Comparison of ENCODE assay signal across 11 cellular contexts in the genomic region with DNA sequence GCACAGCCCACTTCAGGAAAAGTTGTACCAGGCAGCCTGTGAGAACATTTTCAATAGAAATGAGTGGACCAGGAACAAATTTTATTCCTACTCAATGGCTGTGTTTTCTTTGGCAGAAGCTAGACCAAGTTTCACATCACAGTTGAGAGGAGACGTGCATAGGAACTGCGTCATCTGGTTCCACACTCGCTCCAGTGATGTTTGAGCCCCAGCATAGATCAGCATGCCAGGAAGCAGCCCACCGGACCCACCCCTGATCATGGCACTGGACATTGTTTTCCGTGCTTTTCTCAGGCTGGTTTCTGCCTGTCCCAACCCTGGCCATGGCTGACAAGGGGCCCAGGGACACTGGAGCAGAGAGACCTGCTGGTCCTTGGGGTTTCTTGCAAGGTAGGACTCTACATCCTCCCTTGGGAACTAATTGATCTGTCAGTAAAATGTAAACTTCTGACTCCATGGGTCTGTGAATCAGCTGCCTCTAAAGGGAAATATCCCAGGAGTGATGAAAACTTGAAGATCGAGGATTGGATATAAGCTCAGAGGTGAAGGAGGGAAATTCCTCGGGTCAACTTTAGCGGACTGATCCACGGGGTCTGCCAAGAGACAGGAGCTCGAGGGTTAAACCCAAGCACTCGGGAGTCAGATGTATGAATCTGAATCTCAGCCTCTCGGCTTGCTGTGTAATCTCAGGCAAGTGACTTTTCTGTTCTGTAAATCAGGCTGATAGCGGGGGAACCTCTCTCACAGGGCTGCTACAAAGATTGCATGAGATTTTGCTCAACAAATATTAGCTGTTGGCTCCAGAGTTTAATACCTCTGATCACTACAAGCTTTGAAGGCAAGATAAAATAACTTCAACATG. TPM values are rescaled to one million over a fixed set of nuclear protein-coding genes. Genes with fewer than 3 reads are reported as not detected.
DNase-seq lines count a peak whose midpoint lies in the region; ATAC-seq and TF ChIP-seq lines count a peak whose summit lies in the region.
"Had no signal": no experiment of that assay in that cellular context is flagged by ENCODE, and none has a peak within 500 bp of the region (broad histone marks: within the 10 kb centered on the region; RNA-seq: fewer than 3 reads in every experiment).

No MANE protein-coding gene starts in this region.

- H3K27me3 Mint-ChIP-seq in progenitor cell of endocrine pancreas: no peaks in the 10 kb centered on the region
- H3K27me3 Mint-ChIP-seq: activated naive CD8-positive, alpha-beta T cell treated with anti-CD3 and anti-CD28 coated beads for 36 hours had no signal

- ATAC-seq in HG03280 (IDR thresholded peaks at IDR 0.05; ENCODE audit: unreplicated experiment): no peak
- ATAC-seq in GM19467 (IDR thresholded peaks at IDR 0.05; ENCODE audit: unreplicated experiment): no peak

- DNase-seq in EL (peak; percentile 93), epithelial cell of prostate (ENCODE audit: low read depth, low spot score) (no peak), progenitor cell of endocrine pancreas (ENCODE audit: low spot score, unreplicated experiment) (no peak), SK-N-DZ (ENCODE audit: low spot score) (no peak), CD1c-positive myeloid dendritic cell (ENCODE audit: extremely low spot score) (no peak)
- DNase-seq: activated CD4-positive, CD25-positive, alpha-beta regulatory T cell; activated naive CD8-positive, alpha-beta T cell treated with anti-CD3 and anti-CD28 coated beads for 36 hours; DND-41 had no signal

- H3K27ac Mint-ChIP-seq in progenitor cell of endocrine pancreas: peak overlapping the region; percentile 56
- H3K27ac Mint-ChIP-seq: activated naive CD8-positive, alpha-beta T cell treated with anti-CD3 and anti-CD28 coated beads for 36 hours had no signal

- no peak for TF ChIP-seq CTCF in progenitor cell of endocrine pancreas (IDR thresholded peaks at IDR 0.05; ENCODE audit: unreplicated experiment)

- peak overlapping the region; percentile 4 for H3K27ac ChIP-seq in epithelial cell of prostate

- H3K9me3 Mint-ChIP-seq in progenitor cell of endocrine pancreas (ENCODE audit: low read depth): no peaks in the 10 kb centered on the region
- H3K9me3 Mint-ChIP-seq: activated naive CD8-positive, alpha-beta T cell treated with anti-CD3 and anti-CD28 coated beads for 36 hours had no signal

- H3K4me1 Mint-ChIP-seq in progenitor cell of endocrine pancreas (ENCODE audit: low read depth): peaks cover 16% of the 10 kb centered on the region

- H3K36me3 Mint-ChIP-seq in progenitor cell of endocrine pancreas (ENCODE audit: insufficient read depth): no peaks in the 10 kb centered on the region
- H3K36me3 Mint-ChIP-seq: activated naive CD8-positive, alpha-beta T cell treated with anti-CD3 and anti-CD28 coated beads for 36 hours had no signal

- no peak overlapping the region for H3K4me3 Mint-ChIP-seq in progenitor cell of endocrine pancreas (ENCODE audit: low read depth)
- H3K4me3 Mint-ChIP-seq: activated naive CD8-positive, alpha-beta T cell treated with anti-CD3 and anti-CD28 coated beads for 36 hours had no signal

TF ChIP-seq in PFSK-1, 5 proteins besides CTCF, POLR2A, EP300 and RAD21:
- TF ChIP-seq FOXP2 (optimal IDR thresholded peaks at IDR 0.05; ENCODE audit: borderline replicate concordance, extremely low read depth, extremely low read length, insufficient read depth) (no peak), SIN3A (IDR thresholded peaks at IDR 0.05; ENCODE audit: borderline replicate concordance, insufficient read depth, low read length) (0 out of 2 replicates have a peak, but pooled peaks have one; percentile 24)
- TF ChIP-seq, protein P1, sequence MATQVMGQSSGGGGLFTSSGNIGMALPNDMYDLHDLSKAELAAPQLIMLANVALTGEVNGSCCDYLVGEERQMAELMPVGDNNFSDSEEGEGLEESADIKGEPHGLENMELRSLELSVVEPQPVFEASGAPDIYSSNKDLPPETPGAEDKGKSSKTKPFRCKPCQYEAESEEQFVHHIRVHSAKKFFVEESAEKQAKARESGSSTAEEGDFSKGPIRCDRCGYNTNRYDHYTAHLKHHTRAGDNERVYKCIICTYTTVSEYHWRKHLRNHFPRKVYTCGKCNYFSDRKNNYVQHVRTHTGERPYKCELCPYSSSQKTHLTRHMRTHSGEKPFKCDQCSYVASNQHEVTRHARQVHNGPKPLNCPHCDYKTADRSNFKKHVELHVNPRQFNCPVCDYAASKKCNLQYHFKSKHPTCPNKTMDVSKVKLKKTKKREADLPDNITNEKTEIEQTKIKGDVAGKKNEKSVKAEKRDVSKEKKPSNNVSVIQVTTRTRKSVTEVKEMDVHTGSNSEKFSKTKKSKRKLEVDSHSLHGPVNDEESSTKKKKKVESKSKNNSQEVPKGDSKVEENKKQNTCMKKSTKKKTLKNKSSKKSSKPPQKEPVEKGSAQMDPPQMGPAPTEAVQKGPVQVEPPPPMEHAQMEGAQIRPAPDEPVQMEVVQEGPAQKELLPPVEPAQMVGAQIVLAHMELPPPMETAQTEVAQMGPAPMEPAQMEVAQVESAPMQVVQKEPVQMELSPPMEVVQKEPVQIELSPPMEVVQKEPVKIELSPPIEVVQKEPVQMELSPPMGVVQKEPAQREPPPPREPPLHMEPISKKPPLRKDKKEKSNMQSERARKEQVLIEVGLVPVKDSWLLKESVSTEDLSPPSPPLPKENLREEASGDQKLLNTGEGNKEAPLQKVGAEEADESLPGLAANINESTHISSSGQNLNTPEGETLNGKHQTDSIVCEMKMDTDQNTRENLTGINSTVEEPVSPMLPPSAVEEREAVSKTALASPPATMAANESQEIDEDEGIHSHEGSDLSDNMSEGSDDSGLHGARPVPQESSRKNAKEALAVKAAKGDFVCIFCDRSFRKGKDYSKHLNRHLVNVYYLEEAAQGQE (IDR thresholded peaks at IDR 0.05; ENCODE audit: insufficient read depth in 1 of 2, low read depth in 2 of 2, low read length in 2 of 2): 0 out of 4 replicates have a peak, but pooled peaks of 1 of the 2 experiments have one; percentile 42

RNA-seq across cellular contexts. Expression of a gene that starts 35.7 kb away (rescaled TPM):
- 12.1 TPM for polyA plus RNA-seq in PFSK-1 (2012; ENCODE audit: insufficient read length, low read depth)
- 17.6 and 20.8 TPM in 2 replicates for total RNA-seq in progenitor cell of endocrine pancreas
- polyA plus RNA-seq in SK-N-DZ (2014; cell fraction: cytosol; rRNA removed): 74.5 and 81.0 TPM in 2 replicates
- polyA plus RNA-seq in SK-N-DZ (2014; cell fraction: nucleus; rRNA removed): 34.4 and 40.4 TPM in 2 replicates
